ENCODE assay signal across 10 cellular contexts in the genomic region with DNA sequence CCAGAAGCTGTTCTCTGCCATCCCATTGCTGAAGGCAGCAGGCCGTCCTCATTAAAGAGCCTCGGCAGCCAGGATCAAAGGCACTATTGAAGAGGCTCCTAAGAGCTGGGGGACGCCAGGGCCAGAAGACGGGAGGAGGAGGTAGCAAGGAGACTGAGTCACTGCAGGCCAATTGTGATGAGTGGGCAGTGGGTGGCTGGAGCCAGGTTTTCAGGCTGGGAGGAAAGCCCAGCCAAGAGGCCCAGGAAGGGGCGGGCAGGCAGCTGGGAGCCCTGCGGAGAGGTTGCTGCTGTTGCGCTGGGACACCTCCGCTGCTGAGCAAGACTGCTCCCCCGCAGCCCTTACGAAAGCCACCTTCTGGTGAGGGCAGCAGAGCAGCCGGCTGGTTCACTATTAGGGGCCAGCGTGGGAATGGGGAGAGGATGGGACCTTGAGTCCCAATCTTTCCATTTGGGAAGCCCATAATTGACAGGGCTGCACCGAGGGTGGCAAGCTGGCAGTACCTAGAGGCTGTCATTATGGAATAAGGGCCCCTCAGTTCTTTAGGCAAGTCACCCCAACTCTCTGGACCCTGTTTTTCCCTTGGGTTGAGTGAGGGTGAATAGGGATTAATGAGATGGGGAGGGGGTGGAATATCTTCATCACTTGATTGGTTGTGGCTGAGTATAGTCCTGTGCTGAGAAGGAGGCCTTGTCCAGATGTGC. TPM values are rescaled to one million over a fixed set of nuclear protein-coding genes. Genes with fewer than 3 reads are reported as not detected.
DNase-seq lines count a peak whose midpoint lies in the region; ATAC-seq, FAIRE-seq and TF ChIP-seq lines count a peak whose summit lies in the region.
"Had no signal": no experiment of that assay in that cellular context is flagged by ENCODE, and none has a peak within 500 bp of the region (broad histone marks: within the 10 kb centered on the region; RNA-seq: fewer than 3 reads in every experiment).

No MANE protein-coding gene starts in this region.

- no peaks in the 10 kb centered on the region for H3K4me1 Mint-ChIP-seq in activated T-helper 17 cell treated with anti-CD3 and anti-CD28 coated beads, Interleukin-2, amount 50 U/mL, for 72 hours

- H3K27me3 ChIP-seq in upper lobe of left lung (no peaks in the 10 kb centered on the region), HepG2 (ENCODE audit: control insufficient read depth in 1 of 2, insufficient read depth in 2 of 2, low read length in 2 of 2) (peaks cover 4 to 21% of the 10 kb centered on the region in 2 experiments; a peak in 3 of 5 replicates)

- no peaks in the 10 kb centered on the region for H3K36me3 ChIP-seq in upper lobe of left lung
- H3K36me3 ChIP-seq in HepG2 (replicated peaks in 1 of 2; ENCODE audit: control insufficient read depth in 1 of 2, insufficient read depth in 2 of 2, low read length in 2 of 2), result no peaks in the 10 kb centered on the region

- TF ChIP-seq POLR2A in upper lobe of left lung (IDR thresholded peaks at IDR 0.05) (no peak), HepG2 (IDR thresholded peaks at IDR 0.05; ENCODE audit: insufficient read depth in 1 of 2, low read depth in 2 of 2, low read length in 2 of 2) (no peak)

- no peak for TF ChIP-seq RAD21 in HepG2 (CRISPR knock-in tag; IDR thresholded peaks at IDR 0.05)

- H3K36me3 Mint-ChIP-seq in activated T-helper 17 cell treated with anti-CD3 and anti-CD28 coated beads, Interleukin-2, amount 50 U/mL, for 72 hours (ENCODE audit: low read depth), result no peaks in the 10 kb centered on the region

- no peak overlapping the region for H3K4me3 ChIP-seq in upper lobe of left lung
- no peak overlapping the region for H3K4me3 ChIP-seq in HepG2 (replicated peaks in 1 of 3; ENCODE audit: insufficient read depth in 1 of 3, low read depth in 2 of 3, low read length in 3 of 3)

- H3K27ac Mint-ChIP-seq in activated T-helper 17 cell treated with anti-CD3 and anti-CD28 coated beads, Interleukin-2, amount 50 U/mL, for 72 hours, result no peak overlapping the region

- in situ Hi-C loops in HepG2 (cut with HindIII; ENCODE audit: extremely low pct_ligation_motif_present, low pct_unique_long_range_greater_than_20kb), result no loop called here

- BruUV-seq in HepG2 (replicated peaks; lab: Mats Ljungman, UMichigan), result no TSS peak

- CTCF ChIA-PET in HepG2 (lab: Yijun Ruan, JAX; ENCODE audit: low intra/inter-chr PET ratio, low total read pairs), result no interaction called here

- peaks cover 5% of the 10 kb centered on the region for H3K27me3 Mint-ChIP-seq in activated T-helper 17 cell treated with anti-CD3 and anti-CD28 coated beads, Interleukin-2, amount 50 U/mL, for 72 hours

- H3K9ac ChIP-seq in HepG2 (ENCODE audit: insufficient read depth, low read depth, low read length), result no peak overlapping the region

- POLR2A ChIA-PET in HepG2 (lab: Yijun Ruan, JAX), result no interaction called here

- peak overlapping the region; percentile 81 for H3K27ac ChIP-seq in cingulate gyrus (ENCODE audit: low read depth, low read length)
- peak overlapping the region in 3 of 4 donors; percentile 28 to 63 (median 53) for H3K27ac ChIP-seq in upper lobe of left lung
- no peak overlapping the region for H3K27ac ChIP-seq in HepG2 (ENCODE audit: extremely low read length, insufficient read depth, low read length)

- 71% methylated on average over 7 to 13 of the region's 13 CpGs for WGBS in upper lobe of left lung, 2 donors
- 11% methylated on average over 3 of the region's 13 CpGs for WGBS in HepG2 (ENCODE audit: low lambda C conversion rate)

- DNase-seq in LHCN-M2 (ENCODE audit: low read depth) (peak; percentile 43), left kidney (ENCODE audit: low read depth, low spot score) (peak; percentile 87), upper lobe of left lung (peak; percentile 54 to 77), NCI-H187 treated with DMSO at 0.1 percent for 48 hours (lab: John Stamatoyannopoulos, UW) (no peak), HepG2 (ENCODE audit: low spot score) (no peak), SK-N-DZ (ENCODE audit: low spot score) (no peak)
- DNase-seq: activated gamma-delta T cell treated with Interleukin-2 at 50 U/mL for 16 hours had no signal

- TF ChIP-seq CTCF in upper lobe of left lung (IDR thresholded peaks at IDR 0.05) (no peak), HepG2 (CRISPR knock-in tag; IDR thresholded peaks at IDR 0.05) (no peak)

- intact Hi-C loops in HepG2 (cut with micrococcal nuclease; ENCODE audit: unreplicated experiment), result no loop called here

- no peak for FAIRE-seq in HepG2 (lab: Jason Lieb, UNC)
- FAIRE-seq: GM18507 had no signal

- no peaks in the 10 kb centered on the region for H4K20me1 ChIP-seq in HepG2 (ENCODE audit: insufficient read depth, low read length)

- no peaks in the 10 kb centered on the region for H3K79me2 ChIP-seq in HepG2 (ENCODE audit: insufficient read depth, low read length)

- TF ChIP-seq EP300 in upper lobe of left lung (IDR thresholded peaks at IDR 0.05), result no peak
- no peak for TF ChIP-seq EP300 in HepG2 (IDR thresholded peaks at IDR 0.05; ENCODE audit: low read depth in 2 of 2, low read length in 2 of 2)
- TF ChIP-seq EP300 in HepG2 (CRISPR knock-in tag; IDR thresholded peaks at IDR 0.05; ENCODE audit: borderline replicate concordance), result no peak

- no peak overlapping the region for H3K4me3 Mint-ChIP-seq in activated T-helper 17 cell treated with anti-CD3 and anti-CD28 coated beads, Interleukin-2, amount 50 U/mL, for 72 hours

- peak; percentile 5 to 29 for ATAC-seq in upper lobe of left lung (ENCODE audit: low FRiP score in 2 of 2)
- no peak for ATAC-seq in activated T-helper 17 cell treated with anti-CD3 and anti-CD28 coated beads, Interleukin-2, amount 50 U/mL, for 72 hours (replicated peaks)
- no peak for ATAC-seq in HepG2

- H3K9me3 ChIP-seq in upper lobe of left lung, result no peaks in the 10 kb centered on the region
- H3K9me3 ChIP-seq in HepG2 (ENCODE audit: low read length), result no peaks in the 10 kb centered on the region

- H2AFZ ChIP-seq in HepG2 (ENCODE audit: low read length), result no peak overlapping the region

- H3K4me2 ChIP-seq in HepG2 (ENCODE audit: low read depth, low read length), result no peak overlapping the region

- H3K4me1 ChIP-seq in upper lobe of left lung (peaks cover 30 to 37% (median 32%) of the 10 kb centered on the region in 4 donors), HepG2 (ENCODE audit: insufficient read depth, low read length) (peaks cover 1% of the 10 kb centered on the region)

- no peaks in the 10 kb centered on the region for H3K9me3 Mint-ChIP-seq in activated T-helper 17 cell treated with anti-CD3 and anti-CD28 coated beads, Interleukin-2, amount 50 U/mL, for 72 hours

RNA-seq across cellular contexts. Expression of a gene that starts 48.4 kb away (rescaled TPM):
- 0.13 and 0.34 TPM in 2 replicates for total RNA-seq in LHCN-M2 (2014; rRNA removed)
- 0.53 TPM for polyA plus RNA-seq in LHCN-M2 (2012)
- 10 to 100 TPM in 4 of 6 donors, 1 to 10 TPM in 2; 8.4 to 27.7 (median 20.5) TPM for total RNA-seq in upper lobe of left lung
- under 1 TPM in 1 of 2 donors, not detected in 1; 0.04 TPM for total RNA-seq in activated T-helper 17 cell treated with anti-CD3 and anti-CD28 coated beads, Interleukin-2, amount 50 U/mL, for 72 hours
- 0.07 TPM in 1 of 2 replicates, not detected in the other for total RNA-seq in HepG2 (2016; rRNA removed; fragmentation: Illumina TruSeq; extraction: Trizol)
- total RNA-seq in HepG2 (2016; cell fraction: cytosol; rRNA removed; fragmentation: Illumina TruSeq; extraction: Trizol; ENCODE audit: low read depth), result not detected in 2 replicates
- total RNA-seq in HepG2 (2016; cell fraction: insoluble cytoplasmic fraction; rRNA removed; fragmentation: Illumina TruSeq; extraction: Trizol), result 0.04 TPM in 1 of 2 replicates, not detected in the other
- not detected in 2 replicates for total RNA-seq in HepG2 (2016; cell fraction: membrane; rRNA removed; fragmentation: Illumina TruSeq; extraction: Trizol)
- total RNA-seq in HepG2 (2016; cell fraction: nucleus; rRNA removed; fragmentation: Illumina TruSeq; extraction: Trizol), result 0.06 TPM in 2 replicates
- 0.07 and 0.13 TPM in 2 replicates for polyA plus RNA-seq in HepG2 (2011; rRNA removed)
- 0.05 and 0.08 TPM in 2 replicates for polyA plus RNA-seq in HepG2 (2011; cell fraction: cytosol; rRNA removed)
- polyA plus RNA-seq in HepG2 (2011; cell fraction: nucleus; rRNA removed), result 0.21 and 0.24 TPM in 2 replicates
- polyA plus RNA-seq in HepG2 (2012), result 0.13 and 0.21 TPM in 2 replicates
- not detected in 2 replicates for polyA plus RNA-seq in HepG2 (2016; cell fraction: cytosol; fragmentation: Illumina TruSeq; extraction: Trizol; ENCODE audit: low read depth)
- polyA plus RNA-seq in HepG2 (2016; cell fraction: insoluble cytoplasmic fraction; fragmentation: Illumina TruSeq; extraction: Trizol; ENCODE audit: low read depth), result 0.04 TPM in 1 of 2 replicates, not detected in the other
- polyA plus RNA-seq in HepG2 (2016; cell fraction: membrane; fragmentation: Illumina TruSeq; extraction: Trizol; ENCODE audit: low read depth), result 0.02 TPM in 1 of 2 replicates, not detected in the other
- polyA plus RNA-seq in HepG2 (2016; cell fraction: nucleus; fragmentation: Illumina TruSeq; extraction: Trizol; ENCODE audit: insufficient read depth, low read depth), result 0.07 and 0.16 TPM in 2 replicates
- 0.38 and 7.2 TPM in 2 replicates for polyA minus RNA-seq in HepG2 (2011; rRNA and poly(A)+ RNA removed; ENCODE audit: low replicate concordance)
- 0.10 TPM in 1 of 2 replicates, not detected in the other for polyA minus RNA-seq in HepG2 (2011; cell fraction: cytosol; rRNA and poly(A)+ RNA removed)
- 0.12 and 0.13 TPM in 2 replicates for polyA minus RNA-seq in HepG2 (2011; cell fraction: nucleus; rRNA and poly(A)+ RNA removed)
- polyA plus RNA-seq in SK-N-DZ (2014; cell fraction: cytosol; rRNA removed), result 11.4 and 13.7 TPM in 2 replicates
- polyA plus RNA-seq in SK-N-DZ (2014; cell fraction: nucleus; rRNA removed), result 16.8 and 23.9 TPM in 2 replicates

RNA-seq across cellular contexts. Expression of a gene that starts 58.3 kb away (rescaled TPM):
- total RNA-seq in LHCN-M2 (2014; rRNA removed) (1.0 and 1.8 TPM in 2 replicates), upper lobe of left lung (10 to 100 TPM in 2 of 6 donors, 1 to 10 TPM in 4; 6.7 to 17.0 (median 9.2) TPM), HepG2 (2016; rRNA removed; fragmentation: Illumina TruSeq; extraction: Trizol) (5.3 and 8.6 TPM in 2 replicates)
- 1.7 TPM for polyA plus RNA-seq in LHCN-M2 (2012)
- total RNA-seq in activated T-helper 17 cell treated with anti-CD3 and anti-CD28 coated beads, Interleukin-2, amount 50 U/mL, for 72 hours, result 1 to 10 TPM; 2.7 to 3.4 TPM
- 3.3 and 4.1 TPM in 2 replicates for total RNA-seq in HepG2 (2016; cell fraction: cytosol; rRNA removed; fragmentation: Illumina TruSeq; extraction: Trizol; ENCODE audit: low read depth)
- total RNA-seq in HepG2 (2016; cell fraction: insoluble cytoplasmic fraction; rRNA removed; fragmentation: Illumina TruSeq; extraction: Trizol), result 5.0 and 9.4 TPM in 2 replicates
- total RNA-seq in HepG2 (2016; cell fraction: membrane; rRNA removed; fragmentation: Illumina TruSeq; extraction: Trizol), result 6.3 and 7.6 TPM in 2 replicates
- 9.6 and 10.1 TPM in 2 replicates for total RNA-seq in HepG2 (2016; cell fraction: nucleus; rRNA removed; fragmentation: Illumina TruSeq; extraction: Trizol)
- polyA plus RNA-seq in HepG2 (2011; rRNA removed), result 11.8 and 14.4 TPM in 2 replicates
- 11.4 and 13.2 TPM in 2 replicates for polyA plus RNA-seq in HepG2 (2011; cell fraction: cytosol; rRNA removed)
- polyA plus RNA-seq in HepG2 (2011; cell fraction: nucleus; rRNA removed), result 10.9 and 11.3 TPM in 2 replicates
- 13.5 and 17.5 TPM in 2 replicates for polyA plus RNA-seq in HepG2 (2012)
- polyA plus RNA-seq in HepG2 (2016; cell fraction: cytosol; fragmentation: Illumina TruSeq; extraction: Trizol; ENCODE audit: low read depth), result 5.1 and 5.8 TPM in 2 replicates
- 6.5 and 10.2 TPM in 2 replicates for polyA plus RNA-seq in HepG2 (2016; cell fraction: insoluble cytoplasmic fraction; fragmentation: Illumina TruSeq; extraction: Trizol; ENCODE audit: low read depth)
- polyA plus RNA-seq in HepG2 (2016; cell fraction: membrane; fragmentation: Illumina TruSeq; extraction: Trizol; ENCODE audit: low read depth), result 8.9 and 9.6 TPM in 2 replicates
- 19.0 and 21.6 TPM in 2 replicates for polyA plus RNA-seq in HepG2 (2016; cell fraction: nucleus; fragmentation: Illumina TruSeq; extraction: Trizol; ENCODE audit: insufficient read depth, low read depth)
- 18.5 and 33.8 TPM in 2 replicates for polyA minus RNA-seq in HepG2 (2011; rRNA and poly(A)+ RNA removed; ENCODE audit: low replicate concordance)
- polyA minus RNA-seq in HepG2 (2011; cell fraction: cytosol; rRNA and poly(A)+ RNA removed), result 8.6 and 10.2 TPM in 2 replicates
- 11.1 and 12.4 TPM in 2 replicates for polyA minus RNA-seq in HepG2 (2011; cell fraction: nucleus; rRNA and poly(A)+ RNA removed)
- 4.3 and 4.8 TPM in 2 replicates for polyA plus RNA-seq in SK-N-DZ (2014; cell fraction: cytosol; rRNA removed)
- polyA plus RNA-seq in SK-N-DZ (2014; cell fraction: nucleus; rRNA removed), result 2.7 and 3.3 TPM in 2 replicates

Comparison
In these comparisons a context has a peak if more than half of its experiments do, and no peak if none do; other contexts are left out.
1. DNase-seq: peak in LHCN-M2 (single experiment), left kidney (single experiment) and upper lobe of left lung (2 of 2); none in NCI-H187 treated with DMSO at 0.1 percent for 48 hours (single experiment), HepG2 (single experiment) and SK-N-DZ (single experiment).
2. ATAC-seq: peak in upper lobe of left lung (2 of 2); none in activated T-helper 17 cell treated with anti-CD3 and anti-CD28 coated beads, Interleukin-2, amount 50 U/mL, for 72 hours (single experiment) and HepG2 (single experiment).